In genomic region chr10:35638116-35638515, GRCh38 we compare ENCODE assay signal across 22 cellular contexts. TPM values are rescaled to one million over a fixed set of nuclear protein-coding genes. Genes with fewer than 3 reads are reported as not detected.
DNase-seq lines count a peak whose midpoint lies in the region; ATAC-seq, FAIRE-seq and TF ChIP-seq lines count a peak whose summit lies in the region.
"Had no signal": no experiment of that assay in that cellular context is flagged by ENCODE, and none has a peak within 500 bp of the region (broad histone marks: within the 10 kb centered on the region; RNA-seq: fewer than 3 reads in every experiment).

No MANE protein-coding gene starts in this region.

- no peak for FAIRE-seq in endothelial cell of umbilical vein (lab: Jason Lieb, UNC)

- CTCF ChIA-PET in endothelial cell of umbilical vein (lab: Charles Lee) = interaction anchor here (0.5 to 10.8 kb wide), 10 partner anchors 25 to 1242 kb away, joined by 3 to 316 read pairs (median 12); no protein-coding TSS in a partner anchor

- DNase-seq in endothelial cell of umbilical vein (ENCODE audit: low read depth, low spot score) (no peak), nephron progenitor cell (no peak), SJCRH30 (no peak), NCI-H1417 treated with DMSO at 0.1 percent for 48 hours (lab: John Stamatoyannopoulos, UW) (no peak), SKM-1 treated with dmso at 0.1 percent for 144 hours (lab: John Stamatoyannopoulos, UW; ENCODE audit: unreplicated experiment) (no peak)
- DNase-seq: CD8-positive, alpha-beta T cell; central memory CD4-positive, alpha-beta T cell; effector memory CD4-positive, alpha-beta T cell; mucosa of descending colon; NCI-H1694 treated with DMSO at 0.1 percent for 48 hours; NCI-H510A; stimulated activated CD4-positive, alpha-beta T cell treated with anti-CD3 and anti-CD28 coated beads, Interleukin-2, amount 100 ng/mL, for 24 hours; stimulated activated naive CD8-positive, alpha-beta T cell treated with anti-CD3 and anti-CD28 coated beads, Interleukin-15, amount 100 ng/mL, for 72 hours had no signal

- H3K4me1 ChIP-seq in HUES48 (ENCODE audit: control insufficient read depth, insufficient read depth, low read length) = peaks cover 25% of the 10 kb centered on the region
- peaks cover 29% of the 10 kb centered on the region for H3K4me1 ChIP-seq in endothelial cell of umbilical vein (ENCODE audit: control insufficient read depth, extremely low read depth, insufficient read depth, low read length)
- H3K4me1 ChIP-seq in SJCRH30 = no peaks in the 10 kb centered on the region

- no peak for TF ChIP-seq POLR2A in endothelial cell of umbilical vein (IDR thresholded peaks at IDR 0.05; ENCODE audit: low read depth, low read length)

- no peaks in the 10 kb centered on the region for H4K20me1 ChIP-seq in endothelial cell of umbilical vein (replicated peaks; ENCODE audit: control insufficient read depth, extremely low read depth, insufficient read depth, low read length)

- H3K27ac ChIP-seq in 22Rv1 = peak overlapping the region; percentile 11; the same call in 1 of the 2 replicates
- H3K27ac ChIP-seq in HUES48 (ENCODE audit: low read depth, low read length) = peak overlapping the region; percentile 53
- H3K27ac ChIP-seq in endothelial cell of umbilical vein (ENCODE audit: insufficient read depth, low read depth, low read length) = no peak overlapping the region
- no peak overlapping the region for H3K27ac ChIP-seq in SJCRH30

- peak overlapping the region; percentile 32 for H3K4me2 ChIP-seq in endothelial cell of umbilical vein (ENCODE audit: insufficient read depth, low read length)

- H3K79me2 ChIP-seq in endothelial cell of umbilical vein (ENCODE audit: control insufficient read depth, insufficient read depth, low read length) = peaks cover 3% of the 10 kb centered on the region

- H3K36me3 ChIP-seq in HUES48 (ENCODE audit: control insufficient read depth, insufficient read depth, low read length) (no peaks in the 10 kb centered on the region), endothelial cell of umbilical vein (ENCODE audit: control insufficient read depth in 2 of 2, extremely low read depth in 1 of 2, insufficient read depth in 2 of 2, low read length in 2 of 2) (no peaks in the 10 kb centered on the region), SJCRH30 (peaks cover 13% of the 10 kb centered on the region)

- H3K4me1 Mint-ChIP-seq in nephron progenitor cell = peaks cover 42% of the 10 kb centered on the region

- dilution Hi-C loops in endothelial cell of umbilical vein (cut with MboI; ENCODE audit: extremely low pct_ligation_motif_present, low sequenced_read_pairs) = no loop called here

- no peak overlapping the region for H2AFZ ChIP-seq in endothelial cell of umbilical vein (ENCODE audit: low read depth, low read length)

- no peak overlapping the region for H3K27ac Mint-ChIP-seq in nephron progenitor cell
- H3K27ac Mint-ChIP-seq: activated T-helper 2 cell treated with anti-CD3 and anti-CD28 coated beads, Interferon-gamma antibody, Interleukin-2, Interleukin-4, amounts not matched to agents 10 μg/mL and 5 μg/mL and 100 μg/mL, durations not matched to agents 14 hours and 24 hours and 36 hours; CD8-positive, alpha-beta T cell; stimulated activated naive CD8-positive, alpha-beta T cell treated with anti-CD3 and anti-CD28 coated beads, Interleukin-15, amount 100 ng/mL, for 72 hours had no signal

- H3K27me3 ChIP-seq in HUES48 (ENCODE audit: control insufficient read depth, insufficient read depth, low read length) (peaks cover 16% of the 10 kb centered on the region), endothelial cell of umbilical vein (ENCODE audit: control insufficient read depth in 2 of 2, insufficient read depth in 2 of 2, low read length in 2 of 2) (peaks cover 2 to 3% of the 10 kb centered on the region in 2 experiments), SJCRH30 (no peaks in the 10 kb centered on the region)

- POLR2A ChIA-PET in endothelial cell of umbilical vein (lab: Charles Lee) = no interaction called here

- H3K4me3 Mint-ChIP-seq in nephron progenitor cell = peak overlapping the region; percentile 74

- H3K9me3 Mint-ChIP-seq in nephron progenitor cell = no peaks in the 10 kb centered on the region
- H3K9me3 Mint-ChIP-seq: activated T-helper 2 cell treated with anti-CD3 and anti-CD28 coated beads, Interferon-gamma antibody, Interleukin-2, Interleukin-4, amounts not matched to agents 10 μg/mL and 5 μg/mL and 100 μg/mL, durations not matched to agents 14 hours and 24 hours and 36 hours; CD8-positive, alpha-beta T cell; stimulated activated naive CD8-positive, alpha-beta T cell treated with anti-CD3 and anti-CD28 coated beads, Interleukin-15, amount 100 ng/mL, for 72 hours had no signal

- TF ChIP-seq CTCF in 22Rv1 (IDR thresholded peaks at IDR 0.05) (no peak), endothelial cell of umbilical vein (IDR thresholded peaks at IDR 0.05; ENCODE audit: extremely low read depth in 1 of 2, insufficient read depth in 1 of 2, low read depth in 1 of 2, low read length in 2 of 2) (no peak), nephron progenitor cell (IDR thresholded peaks at IDR 0.05) (no peak)

- H3K36me3 Mint-ChIP-seq in nephron progenitor cell (ENCODE audit: low read depth) = no peaks in the 10 kb centered on the region
- H3K36me3 Mint-ChIP-seq: CD8-positive, alpha-beta T cell had no signal

- ATAC-seq in GM18861 (IDR thresholded peaks at IDR 0.05; ENCODE audit: unreplicated experiment) = no peak
- ATAC-seq: activated CD4-positive, CD25-positive, alpha-beta regulatory T cell treated with anti-CD3 and anti-CD28 coated beads, Interleukin-2, amount 50 U/mL, for 24 hours; CD8-positive, alpha-beta T cell; mucosa of descending colon; sciatic nerve; stimulated activated naive CD8-positive, alpha-beta T cell treated with anti-CD3 and anti-CD28 coated beads, Interleukin-15, amount 100 ng/mL, for 72 hours had no signal

- no peaks in the 10 kb centered on the region for H3K9me1 ChIP-seq in endothelial cell of umbilical vein (replicated peaks; ENCODE audit: control insufficient read depth, extremely low read depth, insufficient read depth, low read length)

- H3K9ac ChIP-seq in HUES48 (ENCODE audit: low read depth, low read length) = no peak overlapping the region
- H3K9ac ChIP-seq in endothelial cell of umbilical vein (replicated peaks; ENCODE audit: extremely low read depth, insufficient read depth, low read length) = no peak overlapping the region

- peak overlapping the region; percentile 77 for H3K4me3 ChIP-seq in HUES48 (ENCODE audit: low read depth, low read length)
- no peak overlapping the region for H3K4me3 ChIP-seq in endothelial cell of umbilical vein (replicated peaks in 1 of 3; ENCODE audit: insufficient read depth in 1 of 3, low read depth in 1 of 3, low read length in 3 of 3)
- no peak overlapping the region for H3K4me3 ChIP-seq in SJCRH30
- H3K4me3 ChIP-seq: mucosa of descending colon had no signal

- no peaks in the 10 kb centered on the region for H3K9me3 ChIP-seq in HUES48 (ENCODE audit: control insufficient read depth, insufficient read depth, low read length)
- no peaks in the 10 kb centered on the region for H3K9me3 ChIP-seq in endothelial cell of umbilical vein (replicated peaks; ENCODE audit: control insufficient read depth, insufficient read depth, low read length)
- H3K9me3 ChIP-seq in SJCRH30 (replicated peaks) = no peaks in the 10 kb centered on the region
- H3K9me3 ChIP-seq: mucosa of descending colon had no signal

- intact Hi-C loops in endothelial cell of umbilical vein (cut with micrococcal nuclease) = loop anchor here (5.0 kb wide), 3 partner anchors 61 to 516 kb away; no protein-coding TSS in a partner anchor

- BruUV-seq in endothelial cell of umbilical vein (replicated peaks; lab: Mats Ljungman, UMichigan) = no TSS peak

- H3K27me3 Mint-ChIP-seq in nephron progenitor cell (ENCODE audit: low read depth, poor library complexity) = peaks cover 26% of the 10 kb centered on the region

TF ChIP-seq in endothelial cell of umbilical vein, 7 proteins besides CTCF, POLR2A, EP300 and RAD21:
- no peak for TF ChIP-seq FOS (IDR thresholded peaks at IDR 0.05; ENCODE audit: borderline replicate concordance, insufficient read depth, low read length)
- no peak for TF ChIP-seq MAX (IDR thresholded peaks at IDR 0.05; ENCODE audit: insufficient read depth, insufficient read length)
- no peak for TF ChIP-seq JUN (IDR thresholded peaks at IDR 0.05; ENCODE audit: borderline replicate concordance, insufficient read depth, insufficient read length, low read depth)
- no peak for TF ChIP-seq MYC (IDR thresholded peaks at IDR 0.05; ENCODE audit: low read depth, low read length)
- TF ChIP-seq GATA2 (IDR thresholded peaks at IDR 0.05; ENCODE audit: insufficient read depth, insufficient read length, low read depth, low read length) = no peak
- no peak for TF ChIP-seq POLR2AphosphoS5 (IDR thresholded peaks at IDR 0.05; ENCODE audit: insufficient read depth, low read depth, low read length)
- TF ChIP-seq EZH2 (IDR thresholded peaks at IDR 0.05; ENCODE audit: borderline replicate concordance, low read depth, low read length, severe bottlenecking) = no peak

RNA-seq across cellular contexts. Expression of gene FZD8, which starts 4.0 kb away (rescaled TPM):
- total RNA-seq in endothelial cell of umbilical vein = 9.1 and 11.1 TPM in 2 replicates
- 6.2 and 7.5 TPM in 2 replicates for polyA plus RNA-seq in endothelial cell of umbilical vein
- polyA plus RNA-seq in endothelial cell of umbilical vein (2011; cell fraction: cytosol; rRNA removed) = 3.2 and 3.6 TPM in 2 replicates
- 6.6 and 6.7 TPM in 2 replicates for polyA plus RNA-seq in endothelial cell of umbilical vein (2011; cell fraction: nucleus; rRNA removed)
- 7.7 and 20.4 TPM in 2 replicates for polyA plus RNA-seq in endothelial cell of umbilical vein (2012)
- 8.6 and 11.0 TPM in 2 replicates for polyA minus RNA-seq in endothelial cell of umbilical vein
- 7.0 TPM for polyA minus RNA-seq in endothelial cell of umbilical vein (2011; cell fraction: cytosol; rRNA and poly(A)+ RNA removed)
- polyA minus RNA-seq in endothelial cell of umbilical vein (2011; cell fraction: nucleus; rRNA and poly(A)+ RNA removed) = 10.7 and 17.3 TPM in 2 replicates
- 36.1 and 39.3 TPM in 2 replicates for total RNA-seq in SJCRH30 (2014; rRNA removed; shearing (Covaris generic))

RNA-seq across cellular contexts. Expression of gene GJD4, which starts 33.0 kb away (rescaled TPM):
- not detected in 2 replicates for total RNA-seq in endothelial cell of umbilical vein
- polyA plus RNA-seq in endothelial cell of umbilical vein = not detected in 2 replicates
- polyA plus RNA-seq in endothelial cell of umbilical vein (2011; cell fraction: cytosol; rRNA removed) = not detected in 2 replicates
- not detected in 2 replicates for polyA plus RNA-seq in endothelial cell of umbilical vein (2011; cell fraction: nucleus; rRNA removed)
- not detected in 2 replicates for polyA plus RNA-seq in endothelial cell of umbilical vein (2012)
- polyA minus RNA-seq in endothelial cell of umbilical vein = not detected in 2 replicates
- polyA minus RNA-seq in endothelial cell of umbilical vein (2011; cell fraction: cytosol; rRNA and poly(A)+ RNA removed) = not detected
- not detected in 2 replicates for polyA minus RNA-seq in endothelial cell of umbilical vein (2011; cell fraction: nucleus; rRNA and poly(A)+ RNA removed)
- 1.2 and 1.9 TPM in 2 replicates for total RNA-seq in SJCRH30 (2014; rRNA removed; shearing (Covaris generic))
- total RNA-seq: activated T-helper 2 cell treated with anti-CD3 and anti-CD28 coated beads, Interferon-gamma antibody, Interleukin-2, Interleukin-4, amounts not matched to agents 10 μg/mL and 5 μg/mL and 100 μg/mL, durations not matched to agents 14 hours and 24 hours and 36 hours; CD8-positive, alpha-beta T cell; M059J; mucosa of descending colon; omental fat pad; sciatic nerve; ureter had no signal

Comparison
In these comparisons a context has a peak if more than half of its experiments do, and no peak if none do; other contexts are left out.
1. H3K27ac ChIP-seq: peak in 22Rv1 (single experiment) and HUES48 (single experiment); none in endothelial cell of umbilical vein (single experiment) and SJCRH30 (single experiment).